Comparison of ENCODE assay signal across 15 cellular contexts in the genomic region with DNA sequence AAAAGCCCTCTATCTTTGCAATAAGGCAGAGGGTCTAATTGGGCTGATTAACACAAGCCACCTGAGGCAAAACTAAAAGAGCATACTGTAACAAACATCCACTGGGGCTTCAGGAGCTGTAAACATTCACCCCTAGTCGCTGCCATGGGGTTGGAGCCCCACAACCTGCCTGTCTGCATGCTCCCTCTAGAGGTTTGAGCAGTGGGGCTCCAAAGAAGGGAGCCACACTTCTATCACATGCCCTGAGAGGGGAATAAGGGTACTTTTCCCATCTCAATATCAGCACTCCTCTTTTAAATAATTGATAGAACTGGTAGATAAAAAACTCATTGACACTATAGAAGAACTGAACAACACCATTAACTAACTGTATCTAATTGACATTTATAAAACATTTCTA.
"Had no signal": no experiment of that assay in that cellular context is flagged by ENCODE, and none has a peak within 500 bp of the region (broad histone marks: within the 10 kb centered on the region; RNA-seq: fewer than 3 reads in every experiment).

No MANE protein-coding gene starts in this region.

- H3K4me2 ChIP-seq: hepatocyte had no signal

- FAIRE-seq: astrocyte, urothelium cell line had no signal

- H2AFZ ChIP-seq: hepatocyte, parathyroid adenoma had no signal

- DNase-seq: activated CD8-positive, alpha-beta memory T cell treated with anti-CD3 and anti-CD28 coated beads, Interleukin-2, amount 50 U/mL, for 4 hours; activated CD8-positive, alpha-beta T cell treated with anti-CD3 and anti-CD28 coated beads for 36 hours; activated naive CD4-positive, alpha-beta T cell treated with Interleukin-2 at 50 U/mL for 16 hours; colonic mucosa; effector memory CD4-positive, alpha-beta T cell; kidney glomerular epithelial cell; midbrain had no signal

- H3K9ac ChIP-seq: parathyroid adenoma had no signal

- H3K36me3 ChIP-seq: cardiac muscle cell, colonic mucosa had no signal

- H3K27ac ChIP-seq: cardiac muscle cell, colonic mucosa, epithelial cell of prostate, hepatocyte, parathyroid adenoma, skin epidermis had no signal

- H3K4me3 Mint-ChIP-seq: activated CD8-positive, alpha-beta T cell treated with anti-CD3 and anti-CD28 coated beads for 36 hours; activated T-helper 1 cell treated with anti-CD3 and anti-CD28 coated beads, Interleukin-12 subunit alpha, Interleukin-12 subunit beta, Interleukin-2, Interleukin-4 antibody, amounts not matched to agents 30 ng/mL and 10 ng/mL and 1 ng/mL, durations not matched to agents 14 hours and 24 hours and 36 hours had no signal

- H3K27ac Mint-ChIP-seq: activated CD8-positive, alpha-beta T cell treated with anti-CD3 and anti-CD28 coated beads for 36 hours; activated T-helper 1 cell treated with anti-CD3 and anti-CD28 coated beads, Interleukin-12 subunit alpha, Interleukin-12 subunit beta, Interleukin-2, Interleukin-4 antibody, amounts not matched to agents 30 ng/mL and 10 ng/mL and 1 ng/mL, durations not matched to agents 14 hours and 24 hours and 36 hours had no signal

- H3K9me3 ChIP-seq: colonic mucosa had no signal

- H3K27me3 Mint-ChIP-seq: activated CD8-positive, alpha-beta T cell treated with anti-CD3 and anti-CD28 coated beads for 36 hours had no signal

- H3K27me3 ChIP-seq: colonic mucosa, hepatocyte had no signal

- H3K4me3 ChIP-seq: cardiac muscle cell, colonic mucosa, hepatocyte, skin epidermis had no signal

- H3K79me2 ChIP-seq: hepatocyte, parathyroid adenoma had no signal

- H3K4me1 ChIP-seq: colonic mucosa, parathyroid adenoma had no signal
